ENCODE assay signal across 9 cellular contexts in genomic region chr14:76957224-76957881, GRCh38.
DNase-seq lines count a peak whose midpoint lies in the region; ATAC-seq, FAIRE-seq and TF ChIP-seq lines count a peak whose summit lies in the region.
"Had no signal": no experiment of that assay in that cellular context is flagged by ENCODE, and none has a peak within 500 bp of the region (broad histone marks: within the 10 kb centered on the region; RNA-seq: fewer than 3 reads in every experiment).

No MANE protein-coding gene starts in this region.

- WGBS in pancreas, 2 donors: 44 to 46% methylated on average over 4 of the region's 4 CpGs

- intact Hi-C loops in pancreas (cut with DNase I): loop anchor here in 2 of 3 donors (5.0 to 10.0 kb wide), 2 partner anchors 65 to 67 kb away; partner anchors contain the start of gene IRF2BPL (in 1 of the 2)

- H3K36me3 ChIP-seq in NT2/D1 (ENCODE audit: insufficient read depth, insufficient read length, low read length) (no peaks in the 10 kb centered on the region), duodenal mucosa (ENCODE audit: control insufficient read depth in 1 of 2, insufficient read depth in 2 of 2, low read length in 2 of 2) (no peaks in the 10 kb centered on the region), pancreas (no peaks in the 10 kb centered on the region)

- H3K27ac ChIP-seq in duodenal mucosa (ENCODE audit: low read depth, low read length) (peak overlapping the region; percentile 79), pancreas (peak overlapping the region; percentile 68 to 96 (median 86))

- TF ChIP-seq CTCF in GM12865 (IDR thresholded peaks at IDR 0.05; ENCODE audit: insufficient read depth, low read depth, low read length, missing control alignments) (no peak), pancreas (IDR thresholded peaks at IDR 0.05) (no peak)

- no peaks in the 10 kb centered on the region for H3K9me3 ChIP-seq in NT2/D1 (ENCODE audit: insufficient read depth, low read length)
- no peaks in the 10 kb centered on the region for H3K9me3 ChIP-seq in duodenal mucosa (ENCODE audit: control insufficient read depth in 1 of 2, low read length in 2 of 2)
- no peaks in the 10 kb centered on the region for H3K9me3 ChIP-seq in pancreas

- H3K4me3 ChIP-seq in GM12865 (ENCODE audit: low read depth, low read length) (peak overlapping the region; percentile 71), NT2/D1 (ENCODE audit: insufficient read length, low read depth) (no peak overlapping the region), duodenal mucosa (ENCODE audit: low read depth in 1 of 2, low read length in 2 of 2) (peak overlapping the region in 1 of 2 donors; percentile 72), pancreas (no peak overlapping the region)

- H3K4me1 ChIP-seq in NT2/D1 (ENCODE audit: insufficient read depth, insufficient read length): peaks cover 18% of the 10 kb centered on the region
- H3K4me1 ChIP-seq in duodenal mucosa (ENCODE audit: control insufficient read depth in 1 of 2, insufficient read depth in 2 of 2, low read length in 2 of 2): peaks cover 53 to 55% of the 10 kb centered on the region in 2 donors
- peaks cover 7 to 46% (median 19%) of the 10 kb centered on the region in 3 donors for H3K4me1 ChIP-seq in pancreas

- H3K27me3 ChIP-seq in NT2/D1 (ENCODE audit: insufficient read depth, insufficient read length): peaks cover 9% of the 10 kb centered on the region
- H3K27me3 ChIP-seq in duodenal mucosa (ENCODE audit: control insufficient read depth in 1 of 2, insufficient read depth in 2 of 2, low read length in 2 of 2): no peaks in the 10 kb centered on the region
- no peaks in the 10 kb centered on the region for H3K27me3 ChIP-seq in pancreas

- H3K9ac ChIP-seq in NT2/D1 (ENCODE audit: insufficient read length, low read depth): peak overlapping the region; percentile 43
- peak overlapping the region in 1 of 2 donors; percentile 15 for H3K9ac ChIP-seq in duodenal mucosa (ENCODE audit: low read depth in 1 of 2, low read length in 2 of 2)

- FAIRE-seq in pancreas (lab: Jason Lieb, UNC): no peak
- FAIRE-seq: islet of Langerhans had no signal

- DNase-seq in GM12865 (ENCODE audit: low read depth): no peak
- no peak for DNase-seq in NT2/D1 (ENCODE audit: low read depth, low spot score)
- peak in 1 of 6 donors; percentile 51 for DNase-seq in pancreas
- DNase-seq in EL: no peak

- ATAC-seq in pancreas: no peak
- ATAC-seq in GM18861 (IDR thresholded peaks at IDR 0.05; ENCODE audit: unreplicated experiment): no peak
- no peak for ATAC-seq in GM19324 (IDR thresholded peaks at IDR 0.05; ENCODE audit: low FRiP score, unreplicated experiment)
- no peak for ATAC-seq in HG02798 (IDR thresholded peaks at IDR 0.05; ENCODE audit: poor library complexity, unreplicated experiment)
